ENCODE assay signal across 1 cellular context in genomic region chr11:124865902-124866851, GRCh38.
A peak's percentile ranks its signal among the peaks of the same experiment; 100 is the strongest.
TF ChIP-seq lines count a peak whose summit lies in the region.

No MANE protein-coding gene starts in this region.

TF ChIP-seq in WTC11, 78 proteins besides CTCF, POLR2A, EP300 and RAD21 (continued from another document):
- no peak for TF ChIP-seq ZNF671 (CRISPR knock-in tag; IDR thresholded peaks at IDR 0.05)
- no peak for TF ChIP-seq EMX1 (CRISPR knock-in tag; IDR thresholded peaks at IDR 0.05)
- 0 out of 2 replicates have a peak, but pooled peaks have one; percentile 29 for TF ChIP-seq SMAD3 (CRISPR knock-in tag; IDR thresholded peaks at IDR 0.05; ENCODE audit: borderline replicate concordance)
- no peak for TF ChIP-seq KAT7 (CRISPR knock-in tag; IDR thresholded peaks at IDR 0.05; ENCODE audit: borderline replicate concordance)
- TF ChIP-seq GTF2I (CRISPR knock-in tag; conservative IDR thresholded peaks at IDR 0.05): no peak
- 0 out of 2 replicates have a peak, but pooled peaks have one; percentile 24 for TF ChIP-seq E2F1 (CRISPR knock-in tag; IDR thresholded peaks at IDR 0.05)
- TF ChIP-seq, protein P1, sequence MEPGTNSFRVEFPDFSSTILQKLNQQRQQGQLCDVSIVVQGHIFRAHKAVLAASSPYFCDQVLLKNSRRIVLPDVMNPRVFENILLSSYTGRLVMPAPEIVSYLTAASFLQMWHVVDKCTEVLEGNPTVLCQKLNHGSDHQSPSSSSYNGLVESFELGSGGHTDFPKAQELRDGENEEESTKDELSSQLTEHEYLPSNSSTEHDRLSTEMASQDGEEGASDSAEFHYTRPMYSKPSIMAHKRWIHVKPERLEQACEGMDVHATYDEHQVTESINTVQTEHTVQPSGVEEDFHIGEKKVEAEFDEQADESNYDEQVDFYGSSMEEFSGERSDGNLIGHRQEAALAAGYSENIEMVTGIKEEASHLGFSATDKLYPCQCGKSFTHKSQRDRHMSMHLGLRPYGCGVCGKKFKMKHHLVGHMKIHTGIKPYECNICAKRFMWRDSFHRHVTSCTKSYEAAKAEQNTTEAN (CRISPR knock-in tag; IDR thresholded peaks at IDR 0.05): peak; percentile 86
- no peak for TF ChIP-seq JAZF1 (CRISPR knock-in tag; IDR thresholded peaks at IDR 0.05)
